In the genomic region with DNA sequence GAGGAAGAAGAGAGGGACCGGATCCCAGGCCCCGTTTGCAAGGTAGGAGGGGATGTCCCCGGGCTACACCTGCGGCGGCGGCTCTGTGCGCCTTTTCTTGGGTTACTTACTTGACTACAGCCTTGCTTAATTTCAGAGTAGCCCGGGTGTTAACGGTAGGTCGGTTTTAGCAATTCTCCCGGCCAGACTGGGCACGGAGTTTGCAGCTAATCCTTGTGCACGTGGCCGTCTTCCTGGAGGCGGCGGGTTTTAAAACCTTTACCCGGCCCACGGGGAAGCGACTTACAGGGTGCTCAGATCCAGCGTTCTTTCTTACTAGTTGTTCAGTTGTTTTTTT, we compare ENCODE assay signal across 1 cellular context.
TF ChIP-seq lines count a peak whose summit lies in the region.

No MANE protein-coding gene starts in this region.

TF ChIP-seq in WTC11, 78 proteins besides CTCF, POLR2A, EP300 and RAD21 (continued from another document):
- TF ChIP-seq, protein P1, sequence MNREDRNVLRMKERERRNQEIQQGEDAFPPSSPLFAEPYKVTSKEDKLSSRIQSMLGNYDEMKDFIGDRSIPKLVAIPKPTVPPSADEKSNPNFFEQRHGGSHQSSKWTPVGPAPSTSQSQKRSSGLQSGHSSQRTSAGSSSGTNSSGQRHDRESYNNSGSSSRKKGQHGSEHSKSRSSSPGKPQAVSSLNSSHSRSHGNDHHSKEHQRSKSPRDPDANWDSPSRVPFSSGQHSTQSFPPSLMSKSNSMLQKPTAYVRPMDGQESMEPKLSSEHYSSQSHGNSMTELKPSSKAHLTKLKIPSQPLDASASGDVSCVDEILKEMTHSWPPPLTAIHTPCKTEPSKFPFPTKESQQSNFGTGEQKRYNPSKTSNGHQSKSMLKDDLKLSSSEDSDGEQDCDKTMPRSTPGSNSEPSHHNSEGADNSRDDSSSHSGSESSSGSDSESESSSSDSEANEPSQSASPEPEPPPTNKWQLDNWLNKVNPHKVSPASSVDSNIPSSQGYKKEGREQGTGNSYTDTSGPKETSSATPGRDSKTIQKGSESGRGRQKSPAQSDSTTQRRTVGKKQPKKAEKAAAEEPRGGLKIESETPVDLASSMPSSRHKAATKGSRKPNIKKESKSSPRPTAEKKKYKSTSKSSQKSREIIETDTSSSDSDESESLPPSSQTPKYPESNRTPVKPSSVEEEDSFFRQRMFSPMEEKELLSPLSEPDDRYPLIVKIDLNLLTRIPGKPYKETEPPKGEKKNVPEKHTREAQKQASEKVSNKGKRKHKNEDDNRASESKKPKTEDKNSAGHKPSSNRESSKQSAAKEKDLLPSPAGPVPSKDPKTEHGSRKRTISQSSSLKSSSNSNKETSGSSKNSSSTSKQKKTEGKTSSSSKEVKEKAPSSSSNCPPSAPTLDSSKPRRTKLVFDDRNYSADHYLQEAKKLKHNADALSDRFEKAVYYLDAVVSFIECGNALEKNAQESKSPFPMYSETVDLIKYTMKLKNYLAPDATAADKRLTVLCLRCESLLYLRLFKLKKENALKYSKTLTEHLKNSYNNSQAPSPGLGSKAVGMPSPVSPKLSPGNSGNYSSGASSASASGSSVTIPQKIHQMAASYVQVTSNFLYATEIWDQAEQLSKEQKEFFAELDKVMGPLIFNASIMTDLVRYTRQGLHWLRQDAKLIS (CRISPR knock-in tag; IDR thresholded peaks at IDR 0.05; ENCODE audit: borderline replicate concordance), result no peak
- TF ChIP-seq ZNF396 (CRISPR knock-in tag; IDR thresholded peaks at IDR 0.05; ENCODE audit: borderline replicate concordance) (no peak), NFYB (CRISPR knock-in tag; conservative IDR thresholded peaks at IDR 0.05; ENCODE audit: low read depth) (no peak), FOXK1 (CRISPR knock-in tag; IDR thresholded peaks at IDR 0.05) (no peak), ZNF317 (CRISPR knock-in tag; IDR thresholded peaks at IDR 0.05; ENCODE audit: borderline replicate concordance, low read depth) (no peak), NR2C2 (CRISPR knock-in tag; IDR thresholded peaks at IDR 0.05) (no peak), TP53 (CRISPR knock-in tag; IDR thresholded peaks at IDR 0.05) (no peak), SMAD4 (CRISPR knock-in tag; IDR thresholded peaks at IDR 0.05) (no peak), ZNF416 (CRISPR knock-in tag; IDR thresholded peaks at IDR 0.05) (no peak), ETV6 (CRISPR knock-in tag; IDR thresholded peaks at IDR 0.05) (no peak; the same call in 1 of the 2 replicates), PRRX2 (CRISPR knock-in tag; IDR thresholded peaks at IDR 0.05) (no peak)
- TF ChIP-seq, protein P2, sequence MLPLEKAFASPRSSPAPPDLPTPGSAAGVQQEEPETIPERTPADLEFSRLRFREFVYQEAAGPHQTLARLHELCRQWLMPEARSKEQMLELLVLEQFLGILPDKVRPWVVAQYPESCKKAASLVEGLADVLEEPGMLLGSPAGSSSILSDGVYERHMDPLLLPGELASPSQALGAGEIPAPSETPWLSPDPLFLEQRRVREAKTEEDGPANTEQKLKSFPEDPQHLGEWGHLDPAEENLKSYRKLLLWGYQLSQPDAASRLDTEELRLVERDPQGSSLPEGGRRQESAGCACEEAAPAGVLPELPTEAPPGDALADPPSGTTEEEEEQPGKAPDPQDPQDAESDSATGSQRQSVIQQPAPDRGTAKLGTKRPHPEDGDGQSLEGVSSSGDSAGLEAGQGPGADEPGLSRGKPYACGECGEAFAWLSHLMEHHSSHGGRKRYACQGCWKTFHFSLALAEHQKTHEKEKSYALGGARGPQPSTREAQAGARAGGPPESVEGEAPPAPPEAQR (CRISPR knock-in tag; IDR thresholded peaks at IDR 0.05), result no peak
- TF ChIP-seq, protein P3, sequence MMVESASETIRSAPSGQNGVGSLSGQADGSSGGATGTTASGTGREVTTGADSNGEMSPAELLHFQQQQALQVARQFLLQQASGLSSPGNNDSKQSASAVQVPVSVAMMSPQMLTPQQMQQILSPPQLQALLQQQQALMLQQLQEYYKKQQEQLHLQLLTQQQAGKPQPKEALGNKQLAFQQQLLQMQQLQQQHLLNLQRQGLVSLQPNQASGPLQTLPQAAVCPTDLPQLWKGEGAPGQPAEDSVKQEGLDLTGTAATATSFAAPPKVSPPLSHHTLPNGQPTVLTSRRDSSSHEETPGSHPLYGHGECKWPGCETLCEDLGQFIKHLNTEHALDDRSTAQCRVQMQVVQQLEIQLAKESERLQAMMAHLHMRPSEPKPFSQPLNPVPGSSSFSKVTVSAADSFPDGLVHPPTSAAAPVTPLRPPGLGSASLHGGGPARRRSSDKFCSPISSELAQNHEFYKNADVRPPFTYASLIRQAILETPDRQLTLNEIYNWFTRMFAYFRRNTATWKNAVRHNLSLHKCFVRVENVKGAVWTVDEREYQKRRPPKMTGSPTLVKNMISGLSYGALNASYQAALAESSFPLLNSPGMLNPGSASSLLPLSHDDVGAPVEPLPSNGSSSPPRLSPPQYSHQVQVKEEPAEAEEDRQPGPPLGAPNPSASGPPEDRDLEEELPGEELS (CRISPR knock-in tag; IDR thresholded peaks at IDR 0.05), result no peak
- TF ChIP-seq, protein P4, sequence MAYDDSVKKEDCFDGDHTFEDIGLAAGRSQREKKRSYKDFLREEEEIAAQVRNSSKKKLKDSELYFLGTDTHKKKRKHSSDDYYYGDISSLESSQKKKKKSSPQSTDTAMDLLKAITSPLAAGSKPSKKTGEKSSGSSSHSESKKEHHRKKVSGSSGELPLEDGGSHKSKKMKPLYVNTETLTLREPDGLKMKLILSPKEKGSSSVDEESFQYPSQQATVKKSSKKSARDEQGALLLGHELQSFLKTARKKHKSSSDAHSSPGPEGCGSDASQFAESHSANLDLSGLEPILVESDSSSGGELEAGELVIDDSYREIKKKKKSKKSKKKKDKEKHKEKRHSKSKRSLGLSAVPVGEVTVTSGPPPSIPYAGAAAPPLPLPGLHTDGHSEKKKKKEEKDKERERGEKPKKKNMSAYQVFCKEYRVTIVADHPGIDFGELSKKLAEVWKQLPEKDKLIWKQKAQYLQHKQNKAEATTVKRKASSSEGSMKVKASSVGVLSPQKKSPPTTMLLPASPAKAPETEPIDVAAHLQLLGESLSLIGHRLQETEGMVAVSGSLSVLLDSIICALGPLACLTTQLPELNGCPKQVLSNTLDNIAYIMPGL (CRISPR knock-in tag; IDR thresholded peaks at IDR 0.05), result 0 out of 2 replicates have a peak, but pooled peaks have one; percentile 12
- TF ChIP-seq, protein P5, sequence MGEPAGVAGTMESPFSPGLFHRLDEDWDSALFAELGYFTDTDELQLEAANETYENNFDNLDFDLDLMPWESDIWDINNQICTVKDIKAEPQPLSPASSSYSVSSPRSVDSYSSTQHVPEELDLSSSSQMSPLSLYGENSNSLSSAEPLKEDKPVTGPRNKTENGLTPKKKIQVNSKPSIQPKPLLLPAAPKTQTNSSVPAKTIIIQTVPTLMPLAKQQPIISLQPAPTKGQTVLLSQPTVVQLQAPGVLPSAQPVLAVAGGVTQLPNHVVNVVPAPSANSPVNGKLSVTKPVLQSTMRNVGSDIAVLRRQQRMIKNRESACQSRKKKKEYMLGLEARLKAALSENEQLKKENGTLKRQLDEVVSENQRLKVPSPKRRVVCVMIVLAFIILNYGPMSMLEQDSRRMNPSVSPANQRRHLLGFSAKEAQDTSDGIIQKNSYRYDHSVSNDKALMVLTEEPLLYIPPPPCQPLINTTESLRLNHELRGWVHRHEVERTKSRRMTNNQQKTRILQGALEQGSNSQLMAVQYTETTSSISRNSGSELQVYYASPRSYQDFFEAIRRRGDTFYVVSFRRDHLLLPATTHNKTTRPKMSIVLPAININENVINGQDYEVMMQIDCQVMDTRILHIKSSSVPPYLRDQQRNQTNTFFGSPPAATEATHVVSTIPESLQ (CRISPR knock-in tag; IDR thresholded peaks at IDR 0.05), result no peak
- TF ChIP-seq, protein P6, sequence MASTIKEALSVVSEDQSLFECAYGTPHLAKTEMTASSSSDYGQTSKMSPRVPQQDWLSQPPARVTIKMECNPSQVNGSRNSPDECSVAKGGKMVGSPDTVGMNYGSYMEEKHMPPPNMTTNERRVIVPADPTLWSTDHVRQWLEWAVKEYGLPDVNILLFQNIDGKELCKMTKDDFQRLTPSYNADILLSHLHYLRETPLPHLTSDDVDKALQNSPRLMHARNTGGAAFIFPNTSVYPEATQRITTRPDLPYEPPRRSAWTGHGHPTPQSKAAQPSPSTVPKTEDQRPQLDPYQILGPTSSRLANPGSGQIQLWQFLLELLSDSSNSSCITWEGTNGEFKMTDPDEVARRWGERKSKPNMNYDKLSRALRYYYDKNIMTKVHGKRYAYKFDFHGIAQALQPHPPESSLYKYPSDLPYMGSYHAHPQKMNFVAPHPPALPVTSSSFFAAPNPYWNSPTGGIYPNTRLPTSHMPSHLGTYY (CRISPR knock-in tag; IDR thresholded peaks at IDR 0.05), result no peak
- TF ChIP-seq, protein P7, sequence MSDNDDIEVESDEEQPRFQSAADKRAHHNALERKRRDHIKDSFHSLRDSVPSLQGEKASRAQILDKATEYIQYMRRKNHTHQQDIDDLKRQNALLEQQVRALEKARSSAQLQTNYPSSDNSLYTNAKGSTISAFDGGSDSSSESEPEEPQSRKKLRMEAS (CRISPR knock-in tag; IDR thresholded peaks at IDR 0.05), result peak; percentile 14; the same call in 1 of the 2 replicates
- TF ChIP-seq, protein P8, sequence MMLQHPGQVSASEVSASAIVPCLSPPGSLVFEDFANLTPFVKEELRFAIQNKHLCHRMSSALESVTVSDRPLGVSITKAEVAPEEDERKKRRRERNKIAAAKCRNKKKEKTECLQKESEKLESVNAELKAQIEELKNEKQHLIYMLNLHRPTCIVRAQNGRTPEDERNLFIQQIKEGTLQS (CRISPR knock-in tag; conservative IDR thresholded peaks at IDR 0.05), result no peak
- TF ChIP-seq, protein P9, sequence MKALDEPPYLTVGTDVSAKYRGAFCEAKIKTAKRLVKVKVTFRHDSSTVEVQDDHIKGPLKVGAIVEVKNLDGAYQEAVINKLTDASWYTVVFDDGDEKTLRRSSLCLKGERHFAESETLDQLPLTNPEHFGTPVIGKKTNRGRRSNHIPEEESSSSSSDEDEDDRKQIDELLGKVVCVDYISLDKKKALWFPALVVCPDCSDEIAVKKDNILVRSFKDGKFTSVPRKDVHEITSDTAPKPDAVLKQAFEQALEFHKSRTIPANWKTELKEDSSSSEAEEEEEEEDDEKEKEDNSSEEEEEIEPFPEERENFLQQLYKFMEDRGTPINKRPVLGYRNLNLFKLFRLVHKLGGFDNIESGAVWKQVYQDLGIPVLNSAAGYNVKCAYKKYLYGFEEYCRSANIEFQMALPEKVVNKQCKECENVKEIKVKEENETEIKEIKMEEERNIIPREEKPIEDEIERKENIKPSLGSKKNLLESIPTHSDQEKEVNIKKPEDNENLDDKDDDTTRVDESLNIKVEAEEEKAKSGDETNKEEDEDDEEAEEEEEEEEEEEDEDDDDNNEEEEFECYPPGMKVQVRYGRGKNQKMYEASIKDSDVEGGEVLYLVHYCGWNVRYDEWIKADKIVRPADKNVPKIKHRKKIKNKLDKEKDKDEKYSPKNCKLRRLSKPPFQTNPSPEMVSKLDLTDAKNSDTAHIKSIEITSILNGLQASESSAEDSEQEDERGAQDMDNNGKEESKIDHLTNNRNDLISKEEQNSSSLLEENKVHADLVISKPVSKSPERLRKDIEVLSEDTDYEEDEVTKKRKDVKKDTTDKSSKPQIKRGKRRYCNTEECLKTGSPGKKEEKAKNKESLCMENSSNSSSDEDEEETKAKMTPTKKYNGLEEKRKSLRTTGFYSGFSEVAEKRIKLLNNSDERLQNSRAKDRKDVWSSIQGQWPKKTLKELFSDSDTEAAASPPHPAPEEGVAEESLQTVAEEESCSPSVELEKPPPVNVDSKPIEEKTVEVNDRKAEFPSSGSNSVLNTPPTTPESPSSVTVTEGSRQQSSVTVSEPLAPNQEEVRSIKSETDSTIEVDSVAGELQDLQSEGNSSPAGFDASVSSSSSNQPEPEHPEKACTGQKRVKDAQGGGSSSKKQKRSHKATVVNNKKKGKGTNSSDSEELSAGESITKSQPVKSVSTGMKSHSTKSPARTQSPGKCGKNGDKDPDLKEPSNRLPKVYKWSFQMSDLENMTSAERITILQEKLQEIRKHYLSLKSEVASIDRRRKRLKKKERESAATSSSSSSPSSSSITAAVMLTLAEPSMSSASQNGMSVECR (CRISPR knock-in tag; IDR thresholded peaks at IDR 0.05; ENCODE audit: borderline replicate concordance), result no peak
- TF ChIP-seq, protein P10, sequence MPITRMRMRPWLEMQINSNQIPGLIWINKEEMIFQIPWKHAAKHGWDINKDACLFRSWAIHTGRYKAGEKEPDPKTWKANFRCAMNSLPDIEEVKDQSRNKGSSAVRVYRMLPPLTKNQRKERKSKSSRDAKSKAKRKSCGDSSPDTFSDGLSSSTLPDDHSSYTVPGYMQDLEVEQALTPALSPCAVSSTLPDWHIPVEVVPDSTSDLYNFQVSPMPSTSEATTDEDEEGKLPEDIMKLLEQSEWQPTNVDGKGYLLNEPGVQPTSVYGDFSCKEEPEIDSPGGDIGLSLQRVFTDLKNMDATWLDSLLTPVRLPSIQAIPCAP (CRISPR knock-in tag; IDR thresholded peaks at IDR 0.05), result 0 out of 2 replicates have a peak, but pooled peaks have one; percentile 33
- TF ChIP-seq, protein P11, sequence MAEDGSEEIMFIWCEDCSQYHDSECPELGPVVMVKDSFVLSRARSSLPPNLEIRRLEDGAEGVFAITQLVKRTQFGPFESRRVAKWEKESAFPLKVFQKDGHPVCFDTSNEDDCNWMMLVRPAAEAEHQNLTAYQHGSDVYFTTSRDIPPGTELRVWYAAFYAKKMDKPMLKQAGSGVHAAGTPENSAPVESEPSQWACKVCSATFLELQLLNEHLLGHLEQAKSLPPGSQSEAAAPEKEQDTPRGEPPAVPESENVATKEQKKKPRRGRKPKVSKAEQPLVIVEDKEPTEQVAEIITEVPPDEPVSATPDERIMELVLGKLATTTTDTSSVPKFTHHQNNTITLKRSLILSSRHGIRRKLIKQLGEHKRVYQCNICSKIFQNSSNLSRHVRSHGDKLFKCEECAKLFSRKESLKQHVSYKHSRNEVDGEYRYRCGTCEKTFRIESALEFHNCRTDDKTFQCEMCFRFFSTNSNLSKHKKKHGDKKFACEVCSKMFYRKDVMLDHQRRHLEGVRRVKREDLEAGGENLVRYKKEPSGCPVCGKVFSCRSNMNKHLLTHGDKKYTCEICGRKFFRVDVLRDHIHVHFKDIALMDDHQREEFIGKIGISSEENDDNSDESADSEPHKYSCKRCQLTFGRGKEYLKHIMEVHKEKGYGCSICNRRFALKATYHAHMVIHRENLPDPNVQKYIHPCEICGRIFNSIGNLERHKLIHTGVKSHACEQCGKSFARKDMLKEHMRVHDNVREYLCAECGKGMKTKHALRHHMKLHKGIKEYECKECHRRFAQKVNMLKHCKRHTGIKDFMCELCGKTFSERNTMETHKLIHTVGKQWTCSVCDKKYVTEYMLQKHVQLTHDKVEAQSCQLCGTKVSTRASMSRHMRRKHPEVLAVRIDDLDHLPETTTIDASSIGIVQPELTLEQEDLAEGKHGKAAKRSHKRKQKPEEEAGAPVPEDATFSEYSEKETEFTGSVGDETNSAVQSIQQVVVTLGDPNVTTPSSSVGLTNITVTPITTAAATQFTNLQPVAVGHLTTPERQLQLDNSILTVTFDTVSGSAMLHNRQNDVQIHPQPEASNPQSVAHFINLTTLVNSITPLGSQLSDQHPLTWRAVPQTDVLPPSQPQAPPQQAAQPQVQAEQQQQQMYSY (CRISPR knock-in tag; IDR thresholded peaks at IDR 0.05), result no peak
- TF ChIP-seq, protein P12, sequence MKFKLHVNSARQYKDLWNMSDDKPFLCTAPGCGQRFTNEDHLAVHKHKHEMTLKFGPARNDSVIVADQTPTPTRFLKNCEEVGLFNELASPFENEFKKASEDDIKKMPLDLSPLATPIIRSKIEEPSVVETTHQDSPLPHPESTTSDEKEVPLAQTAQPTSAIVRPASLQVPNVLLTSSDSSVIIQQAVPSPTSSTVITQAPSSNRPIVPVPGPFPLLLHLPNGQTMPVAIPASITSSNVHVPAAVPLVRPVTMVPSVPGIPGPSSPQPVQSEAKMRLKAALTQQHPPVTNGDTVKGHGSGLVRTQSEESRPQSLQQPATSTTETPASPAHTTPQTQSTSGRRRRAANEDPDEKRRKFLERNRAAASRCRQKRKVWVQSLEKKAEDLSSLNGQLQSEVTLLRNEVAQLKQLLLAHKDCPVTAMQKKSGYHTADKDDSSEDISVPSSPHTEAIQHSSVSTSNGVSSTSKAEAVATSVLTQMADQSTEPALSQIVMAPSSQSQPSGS (CRISPR knock-in tag; IDR thresholded peaks at IDR 0.05; ENCODE audit: borderline replicate concordance, low read depth), result no peak
